ENCODE assay signal across 1 cellular context in the genomic region with DNA sequence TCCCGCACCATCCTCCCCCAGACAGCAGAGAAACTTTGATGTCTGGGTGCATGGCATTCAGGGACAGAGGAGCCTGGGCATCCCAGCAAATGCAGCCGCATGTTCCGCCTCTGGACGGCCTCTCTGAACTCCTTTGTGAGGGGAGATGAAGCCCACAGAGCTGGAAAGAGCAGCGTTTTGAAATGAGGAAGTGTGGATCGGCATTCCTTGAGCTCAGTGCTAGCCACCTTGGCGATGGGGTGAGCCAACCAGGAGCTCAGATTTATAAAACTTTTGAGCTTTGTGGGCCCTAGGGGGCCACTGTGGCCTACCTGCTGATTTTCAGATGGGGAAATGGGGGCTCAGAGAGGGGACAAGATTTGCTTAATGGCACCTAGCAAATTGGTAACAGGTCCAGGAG.
TF ChIP-seq lines count a peak whose summit lies in the region.

No MANE protein-coding gene starts in this region.

TF ChIP-seq in K562, 482 proteins besides CTCF, POLR2A, EP300 and RAD21:
- TF ChIP-seq SPI1 (IDR thresholded peaks at IDR 0.05; ENCODE audit: borderline replicate concordance, low read depth, low read length): peak; percentile 73
- no peak for TF ChIP-seq SMARCB1 (IDR thresholded peaks at IDR 0.05; ENCODE audit: insufficient read length, low read depth)
